Comparison of ENCODE assay signal across 9 cellular contexts in genomic region chrX:119885554-119886428, GRCh38. TPM values are rescaled to one million over a fixed set of nuclear protein-coding genes. Genes with fewer than 3 reads are reported as not detected.
DNase-seq lines count a peak whose midpoint lies in the region.
"Had no signal": no experiment of that assay in that cellular context is flagged by ENCODE, and none has a peak within 500 bp of the region (broad histone marks: within the 10 kb centered on the region; RNA-seq: fewer than 3 reads in every experiment).

No MANE protein-coding gene starts in this region.

- no peak overlapping the region for H2BK120ac ChIP-seq in neuronal stem cell (ENCODE audit: low read depth, low read length)

- no peak overlapping the region for H3K4me3 ChIP-seq in neuronal stem cell (ENCODE audit: low read length in 2 of 2)

- no peak overlapping the region for H2BK12ac ChIP-seq in neuronal stem cell (ENCODE audit: low read length)

- DNase-seq in DMS 273 (lab: John Stamatoyannopoulos, UW; ENCODE audit: unreplicated experiment) (peak; percentile 45), DMS 273 treated with DMSO at 0.1 percent for 48 hours (lab: John Stamatoyannopoulos, UW) (no peak), NCI-H69 (lab: John Stamatoyannopoulos, UW) (peak; percentile 23), neuronal stem cell (ENCODE audit: low spot score) (no peak), NCI-H146 (lab: John Stamatoyannopoulos, UW) (no peak), NCI-H1092 (lab: John Stamatoyannopoulos, UW) (no peak), NCI-H1417 treated with DMSO at 0.1 percent for 48 hours (lab: John Stamatoyannopoulos, UW) (no peak)
- peak; percentile 50 for DNase-seq in central memory CD4-positive, alpha-beta T cell

- H2BK5ac ChIP-seq in neuronal stem cell (ENCODE audit: low read length): no peak overlapping the region

- no peaks in the 10 kb centered on the region for H3K9me3 ChIP-seq in neuronal stem cell (replicated peaks in 1 of 2; ENCODE audit: control insufficient read depth in 2 of 2, insufficient read depth in 1 of 2, low read depth in 1 of 2, low read length in 2 of 2)

- H3K23ac ChIP-seq in neuronal stem cell (ENCODE audit: low read depth, low read length, poor library complexity): no peak overlapping the region

- no peaks in the 10 kb centered on the region for H3K27me3 ChIP-seq in neuronal stem cell (ENCODE audit: control insufficient read depth in 3 of 3, insufficient read depth in 3 of 3, low read depth in 1 of 3, low read length in 3 of 3)

- H3K4me2 ChIP-seq in neuronal stem cell (ENCODE audit: insufficient read depth, low read length, poor library complexity, severe bottlenecking): no peak overlapping the region

- no peak overlapping the region for H3K14ac ChIP-seq in neuronal stem cell (ENCODE audit: low read length)

- H3K4me1 ChIP-seq in neuronal stem cell (ENCODE audit: control insufficient read depth in 2 of 2, insufficient read depth in 1 of 2, low read depth in 1 of 2, low read length in 2 of 2): no peaks in the 10 kb centered on the region

- no peaks in the 10 kb centered on the region for H3K79me1 ChIP-seq in neuronal stem cell (ENCODE audit: low read depth, low read length)

- H3K4ac ChIP-seq in neuronal stem cell (ENCODE audit: low read length): no peak overlapping the region

- WGBS in neuronal stem cell (ENCODE audit: extremely low coverage in 2 of 2, insufficient read length in 2 of 2, insufficient replicate concordance in 1 of 2), 2 donors: no CpG with 5 or more reads among the region's 11 CpGs

- H2AFZ ChIP-seq in neuronal stem cell (ENCODE audit: low read length): peak overlapping the region; percentile 52

- no peaks in the 10 kb centered on the region for H3K36me3 ChIP-seq in neuronal stem cell (replicated peaks in 1 of 2; ENCODE audit: control insufficient read depth in 2 of 2, insufficient read depth in 2 of 2, low read length in 2 of 2)

- H3K9ac ChIP-seq in neuronal stem cell (ENCODE audit: low read depth, low read length, poor library complexity): no peak overlapping the region

- H2BK15ac ChIP-seq in neuronal stem cell (ENCODE audit: low read length): no peak overlapping the region

- no peak overlapping the region for H4K91ac ChIP-seq in neuronal stem cell (ENCODE audit: low read depth, low read length, poor library complexity)

- H3K18ac ChIP-seq in neuronal stem cell (ENCODE audit: low read length): no peak overlapping the region

- H2AK5ac ChIP-seq in neuronal stem cell (ENCODE audit: low read depth, low read length): no peak overlapping the region

- no peak overlapping the region for H3K27ac ChIP-seq in neuronal stem cell (replicated peaks; ENCODE audit: low read length)
- H3K27ac ChIP-seq: 22Rv1 had no signal

- H4K8ac ChIP-seq in neuronal stem cell (ENCODE audit: low read depth, low read length): no peak overlapping the region

RNA-seq across cellular contexts. Expression of gene AKAP14, which starts 9.9 kb away (rescaled TPM):
- polyA plus RNA-seq in neuronal stem cell (2013, experiment 1 of 2): 0.35 TPM
- 0.18 TPM for polyA plus RNA-seq in neuronal stem cell (2013, experiment 2 of 2)

RNA-seq across cellular contexts. Expression of gene NDUFA1, which starts 14.2 kb away (rescaled TPM):
- 147 TPM for polyA plus RNA-seq in neuronal stem cell (2013, experiment 1 of 2)
- 148 TPM for polyA plus RNA-seq in neuronal stem cell (2013, experiment 2 of 2)

RNA-seq across cellular contexts. Expression of gene RNF113A, which starts 14.3 kb away (rescaled TPM):
- 11.5 TPM for polyA plus RNA-seq in neuronal stem cell (2013, experiment 1 of 2)
- 11.5 TPM for polyA plus RNA-seq in neuronal stem cell (2013, experiment 2 of 2)

RNA-seq across cellular contexts. Expression of gene UPF3B, which starts 33.0 kb away (rescaled TPM):
- 47.9 TPM for polyA plus RNA-seq in neuronal stem cell (2013, experiment 1 of 2)
- polyA plus RNA-seq in neuronal stem cell (2013, experiment 2 of 2): 47.7 TPM

RNA-seq across cellular contexts. Expression of gene NKAP, which starts 57.8 kb away (rescaled TPM):
- 11.2 TPM for polyA plus RNA-seq in neuronal stem cell (2013, experiment 1 of 2)
- polyA plus RNA-seq in neuronal stem cell (2013, experiment 2 of 2): 11.9 TPM

Comparison
In these comparisons a context has a peak if more than half of its experiments do, and no peak if none do; other contexts are left out.
1. DNase-seq: peak in DMS 273 (single experiment), NCI-H69 (single experiment) and central memory CD4-positive, alpha-beta T cell (single experiment); none in DMS 273 treated with DMSO at 0.1 percent for 48 hours (single experiment), neuronal stem cell (single experiment), NCI-H146 (single experiment), NCI-H1092 (single experiment) and NCI-H1417 treated with DMSO at 0.1 percent for 48 hours (single experiment).